8 cellular contexts compared by ENCODE assay signal in genomic region chr13:46667687-46668281, GRCh38.
DNase-seq lines count a peak whose midpoint lies in the region; ATAC-seq and TF ChIP-seq lines count a peak whose summit lies in the region.

No MANE protein-coding gene starts in this region.

- peak overlapping the region in 3 of 4 donors; percentile 66 to 72 (median 69) for H3K27ac ChIP-seq in tibial nerve

- H3K9me3 Mint-ChIP-seq in IgD-negative memory B cell = no peaks in the 10 kb centered on the region

- no peaks in the 10 kb centered on the region for H3K27me3 Mint-ChIP-seq in IgD-negative memory B cell

- DNase-seq in AG04449 (ENCODE audit: low read depth, low spot score) = no peak
- DNase-seq in tibial nerve (ENCODE audit: low spot score in 2 of 2) = no peak
- DNase-seq in NCI-H1417 (lab: John Stamatoyannopoulos, UW) = no peak
- no peak for DNase-seq in NCI-H1694 treated with DMSO at 0.1 percent for 48 hours (lab: John Stamatoyannopoulos, UW)
- DNase-seq in NCI-H82 treated with DMSO at 0.1 percent for 48 hours (lab: John Stamatoyannopoulos, UW; ENCODE audit: unreplicated experiment) = no peak

- H3K36me3 Mint-ChIP-seq in IgD-negative memory B cell = peaks cover 14% of the 10 kb centered on the region

- H3K4me1 ChIP-seq in endocrine pancreas (ENCODE audit: control insufficient read depth, insufficient read depth, low read length) = no peaks in the 10 kb centered on the region
- peaks cover 0 to 49% (median 29%) of the 10 kb centered on the region in 4 donors for H3K4me1 ChIP-seq in tibial nerve

- H3K27ac Mint-ChIP-seq in IgD-negative memory B cell = peak overlapping the region; percentile 83 to 96 (median 94)

- H3K27me3 ChIP-seq in endocrine pancreas (ENCODE audit: control insufficient read depth, insufficient read depth, low read length) (no peaks in the 10 kb centered on the region), tibial nerve (no peaks in the 10 kb centered on the region)

- H3K9ac ChIP-seq in endocrine pancreas (ENCODE audit: control insufficient read depth, insufficient read depth, low read length) = no peak overlapping the region

- TF ChIP-seq CTCF in AG04449 (IDR thresholded peaks at IDR 0.05; ENCODE audit: insufficient read depth, low read length, missing control alignments) (no peak), tibial nerve (IDR thresholded peaks at IDR 0.05) (no peak)

- H3K36me3 ChIP-seq in endocrine pancreas (ENCODE audit: control insufficient read depth, insufficient read depth, low read length) (peaks cover 7% of the 10 kb centered on the region), tibial nerve (peaks cover 0 to 12% (median 4%) of the 10 kb centered on the region in 3 donors)

- peak overlapping the region; percentile 83 to 97 (median 84) for H3K4me3 Mint-ChIP-seq in IgD-negative memory B cell

- POLR2A ChIA-PET in AG04449 (lab: Yijun Ruan, JAX) = no interaction called here

- CTCF ChIA-PET in AG04449 (lab: Yijun Ruan, JAX) = interaction anchor here (0.8 to 2.7 kb wide), 3 partner anchors 11 to 116 kb away, joined by 3 to 12 read pairs (median 9); no protein-coding TSS in a partner anchor

- H3K9me3 ChIP-seq in endocrine pancreas (ENCODE audit: control insufficient read depth, low read length) (no peaks in the 10 kb centered on the region), tibial nerve (no peaks in the 10 kb centered on the region)

- peak overlapping the region; percentile 43 for H3K4me3 ChIP-seq in AG04449 (ENCODE audit: low read depth, low read length)
- peak overlapping the region; percentile 20 for H3K4me3 ChIP-seq in endocrine pancreas (ENCODE audit: control insufficient read depth, insufficient read depth, low read length)
- H3K4me3 ChIP-seq in tibial nerve = peak overlapping the region in 3 of 4 donors; percentile 25 to 36 (median 29)

- TF ChIP-seq EP300 in tibial nerve (IDR thresholded peaks at IDR 0.05) = no peak

- ATAC-seq in GM19395 (IDR thresholded peaks at IDR 0.05; ENCODE audit: unreplicated experiment) = peak; percentile 65

- H3K4me1 Mint-ChIP-seq in IgD-negative memory B cell = peaks cover 41 to 62% (median 58%) of the 10 kb centered on the region in 3 donors

- no peak for TF ChIP-seq POLR2A in tibial nerve (IDR thresholded peaks at IDR 0.05)

- 53 to 65% methylated on average over 4 of the region's 4 CpGs for WGBS in tibial nerve, 2 donors
